In genomic region chr13:23871616-23872220, GRCh38 we compare ENCODE assay signal across 8 cellular contexts. TPM values are rescaled to one million over a fixed set of nuclear protein-coding genes. Genes with fewer than 3 reads are reported as not detected.
DNase-seq lines count a peak whose midpoint lies in the region; ATAC-seq and TF ChIP-seq lines count a peak whose summit lies in the region.

No MANE protein-coding gene starts in this region.

- no peaks in the 10 kb centered on the region for H3K27me3 ChIP-seq in esophagus muscularis mucosa
- no peaks in the 10 kb centered on the region for H3K27me3 ChIP-seq in parathyroid adenoma (ENCODE audit: control insufficient read depth, insufficient read depth, low read length)

- TF ChIP-seq CTCF in esophagus muscularis mucosa (IDR thresholded peaks at IDR 0.05) = peak; percentile 58 to 69 (median 64)
- TF ChIP-seq CTCF in parathyroid adenoma (IDR thresholded peaks at IDR 0.05) = peak; percentile 39

- H3K36me3 ChIP-seq in esophagus muscularis mucosa (peaks cover 0 to 17% (median 10%) of the 10 kb centered on the region in 4 donors), parathyroid adenoma (ENCODE audit: control insufficient read depth, insufficient read depth, low read length) (no peaks in the 10 kb centered on the region)

- no peak overlapping the region for H3K4me3 ChIP-seq in esophagus muscularis mucosa
- no peak overlapping the region for H3K4me3 ChIP-seq in parathyroid adenoma (ENCODE audit: low read depth, low read length)

- ATAC-seq in Right ventricle myocardium inferior (peak; percentile 20), HG02763 (IDR thresholded peaks at IDR 0.05; ENCODE audit: unreplicated experiment) (no peak)

- H2AFZ ChIP-seq in parathyroid adenoma = no peak overlapping the region

- no peak overlapping the region for H3K9ac ChIP-seq in parathyroid adenoma

- H3K79me2 ChIP-seq in parathyroid adenoma = no peaks in the 10 kb centered on the region

- TF ChIP-seq POLR2A in esophagus muscularis mucosa (IDR thresholded peaks at IDR 0.05; ENCODE audit: low read depth) = no peak

- H3K4me1 ChIP-seq in esophagus muscularis mucosa = peaks cover 0 to 10% (median 3%) of the 10 kb centered on the region in 4 donors
- H3K4me1 ChIP-seq in parathyroid adenoma = no peaks in the 10 kb centered on the region

- no peak for TF ChIP-seq EP300 in esophagus muscularis mucosa (IDR thresholded peaks at IDR 0.05)

- no peak overlapping the region for H3K27ac ChIP-seq in esophagus muscularis mucosa (replicated peaks in 1 of 4)
- H3K27ac ChIP-seq in parathyroid adenoma = no peak overlapping the region

- H3K9me3 ChIP-seq in esophagus muscularis mucosa (no peaks in the 10 kb centered on the region), parathyroid adenoma (ENCODE audit: control insufficient read depth, low read length) (no peaks in the 10 kb centered on the region)

- WGBS in esophagus muscularis mucosa = 89% methylated on average over 2 of the region's 2 CpGs

- DNase-seq in Right ventricle myocardium inferior (ENCODE audit: missing footprints) (no peak), cardiac septum (ENCODE audit: low spot score) (no peak), OCI-M1 (lab: John Stamatoyannopoulos, UW) (peak; percentile 31), esophagus muscularis mucosa (ENCODE audit: extremely low spot score) (no peak)
- DNase-seq in stimulated activated CD4-positive, alpha-beta T cell treated with anti-CD3 and anti-CD28 coated beads, Interleukin-4, amount 100 ng/mL, for 4 hours = no peak
- DNase-seq in stimulated activated CD4-positive, alpha-beta T cell treated with anti-CD3 and anti-CD28 coated beads, Interleukin-4, amount 100 ng/mL, for 24 hours = no peak

- no peak overlapping the region for H3K4me2 ChIP-seq in parathyroid adenoma (ENCODE audit: low read length)

- intact Hi-C loops in Right ventricle myocardium inferior (cut with DNase I) (loop anchor here (1.0 to 5.0 kb wide), 3 partner anchors 154 to 405 kb away; partner anchors contain the start of gene TNFRSF19), cardiac septum (cut with DNase I) (loop anchor here (2.0 to 5.0 kb wide), 2 partner anchors 164 to 405 kb away; no protein-coding TSS in a partner anchor), esophagus muscularis mucosa (cut with DNase I) (loop anchor here (2.0 to 10.0 kb wide), 3 partner anchors 157 to 405 kb away; no protein-coding TSS in a partner anchor)

RNA-seq across cellular contexts. Expression of gene MIPEP, which starts 17.5 kb away (rescaled TPM):
- total RNA-seq in Right ventricle myocardium inferior (37.7 TPM), cardiac septum (30.4 TPM), esophagus muscularis mucosa (10 to 100 TPM; 12.1 to 20.3 (median 16.0) TPM)

RNA-seq across cellular contexts. Expression of gene C1QTNF9B, which starts 25.6 kb away (rescaled TPM):
- 3.1 TPM for total RNA-seq in Right ventricle myocardium inferior
- total RNA-seq in cardiac septum = 0.48 TPM
- under 1 TPM in 2 of 4 donors, not detected in 2; 0.32 to 0.86 TPM for total RNA-seq in esophagus muscularis mucosa
